In genomic region chr16:58608601-58609136, GRCh38 we compare ENCODE assay signal across 17 cellular contexts.
"Had no signal": no experiment of that assay in that cellular context is flagged by ENCODE, and none has a peak within 500 bp of the region (broad histone marks: within the 10 kb centered on the region; RNA-seq: fewer than 3 reads in every experiment).

No MANE protein-coding gene starts in this region.

- H3K9me3 Mint-ChIP-seq: naive thymus-derived CD8-positive, alpha-beta T cell; stimulated activated naive B cell treated with anti-CD40 and anti-IgM and Interleukin-4, amounts not matched to agents 10 μg/mL and 1 μg/mL and 100 μg/mL, for 72 hours; stimulated activated naive CD8-positive, alpha-beta T cell treated with anti-CD3 and anti-CD28 coated beads, Interleukin-15, amount 100 ng/mL, for 72 hours had no signal

- H3K36me3 ChIP-seq: thoracic aorta, transverse colon had no signal

- DNase-seq: cortex of kidney; dorsolateral prefrontal cortex; effector CD8-positive, alpha-beta T cell; heart left ventricle; hippocampal formation; kidney glomerular epithelial cell; naive thymus-derived CD8-positive, alpha-beta T cell; psoas muscle; sigmoid colon; stimulated activated CD4-positive, alpha-beta T cell treated with anti-CD3 and anti-CD28 coated beads, Interleukin-2, amount 100 ng/mL, for 24 hours; stimulated activated CD4-positive, alpha-beta T cell treated with anti-CD3 and anti-CD28 coated beads, Interleukin-4, amount 100 ng/mL, for 4 hours; stimulated activated naive B cell treated with anti-CD40 and anti-IgM and Interleukin-4, amounts not matched to agents 10 μg/mL and 1 μg/mL and 100 μg/mL, for 72 hours; stimulated activated naive CD8-positive, alpha-beta T cell treated with anti-CD3 and anti-CD28 coated beads, Interleukin-15, amount 100 ng/mL, for 72 hours; transverse colon had no signal

- H3K9me3 ChIP-seq: heart left ventricle, neutrophil, psoas muscle, sigmoid colon, thoracic aorta, transverse colon had no signal

- H3K4me3 ChIP-seq: dorsolateral prefrontal cortex, heart left ventricle, psoas muscle, sigmoid colon, skin epidermis, thoracic aorta, transverse colon had no signal

- H3K27ac ChIP-seq: dorsolateral prefrontal cortex, heart left ventricle, neutrophil, psoas muscle, sigmoid colon, skin epidermis, thoracic aorta, transverse colon had no signal

- H3K27me3 Mint-ChIP-seq: naive thymus-derived CD8-positive, alpha-beta T cell; stimulated activated naive B cell treated with anti-CD40 and anti-IgM and Interleukin-4, amounts not matched to agents 10 μg/mL and 1 μg/mL and 100 μg/mL, for 72 hours; stimulated activated naive CD8-positive, alpha-beta T cell treated with anti-CD3 and anti-CD28 coated beads, Interleukin-15, amount 100 ng/mL, for 72 hours had no signal

- H3K4me1 ChIP-seq: psoas muscle had no signal

- H3K4me3 Mint-ChIP-seq: stimulated activated naive B cell treated with anti-CD40 and anti-IgM and Interleukin-4, amounts not matched to agents 10 μg/mL and 1 μg/mL and 100 μg/mL, for 72 hours; stimulated activated naive CD8-positive, alpha-beta T cell treated with anti-CD3 and anti-CD28 coated beads, Interleukin-15, amount 100 ng/mL, for 72 hours had no signal

- H3K27ac Mint-ChIP-seq: stimulated activated naive B cell treated with anti-CD40 and anti-IgM and Interleukin-4, amounts not matched to agents 10 μg/mL and 1 μg/mL and 100 μg/mL, for 72 hours had no signal
